5 cellular contexts compared by ENCODE assay signal in the genomic region with DNA sequence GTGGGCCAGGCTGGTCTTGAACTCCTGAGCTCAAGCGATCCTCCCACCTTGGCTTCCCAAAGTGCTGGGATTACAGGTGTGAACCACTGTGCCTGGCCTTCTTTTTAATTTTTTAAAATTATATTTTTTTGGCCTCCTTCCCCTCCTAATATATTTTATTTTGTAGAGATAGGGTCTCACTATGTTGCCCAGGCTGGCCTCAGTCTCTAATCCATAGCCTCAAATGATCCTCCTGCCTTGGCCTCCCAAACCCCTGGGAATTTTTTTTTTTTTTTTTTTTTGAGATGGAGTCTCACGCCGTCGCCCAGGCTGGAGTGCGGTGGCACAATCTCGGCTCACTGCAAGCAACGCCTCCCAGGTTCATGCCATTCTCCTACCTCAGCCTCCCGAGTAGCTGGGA. TPM values are rescaled to one million over a fixed set of nuclear protein-coding genes. Genes with fewer than 3 reads are reported as not detected.
"Had no signal": no experiment of that assay in that cellular context is flagged by ENCODE, and none has a peak within 500 bp of the region (broad histone marks: within the 10 kb centered on the region; RNA-seq: fewer than 3 reads in every experiment).

No MANE protein-coding gene starts in this region.

RNA-seq across cellular contexts. Expression of a gene that starts 5.5 kb away (rescaled TPM):
- total RNA-seq: HepG2, HT-29, HT1080, IMR-90 had no signal
- polyA plus RNA-seq: HepG2, IgD-negative memory B cell, IMR-90 had no signal

RNA-seq across cellular contexts. Expression of a gene that starts 11.9 kb away (rescaled TPM):
- total RNA-seq: HepG2, HT-29, HT1080, IMR-90 had no signal
- polyA plus RNA-seq: HepG2, IgD-negative memory B cell, IMR-90 had no signal

RNA-seq across cellular contexts. Expression of a gene that starts 42.8 kb away (rescaled TPM):
- total RNA-seq: HepG2, HT-29, HT1080, IMR-90 had no signal
- polyA plus RNA-seq: HepG2, IgD-negative memory B cell, IMR-90 had no signal
